Comparison of ENCODE assay signal across 30 cellular contexts in genomic region chr17:57963149-57963511, GRCh38.
"Had no signal": no experiment of that assay in that cellular context is flagged by ENCODE, and none has a peak within 500 bp of the region (broad histone marks: within the 10 kb centered on the region; RNA-seq: fewer than 3 reads in every experiment).

No MANE protein-coding gene starts in this region.

- DNase-seq: hypothalamus; immature natural killer cell; kidney; left colon; left ventricle myocardium inferior; mesendoderm; naive B cell; natural killer cell; nephron progenitor cell; occipital lobe; pancreas; posterior cingulate gyrus; retina; right cardiac atrium; sigmoid colon; small intestine; spleen; stimulated activated CD4-positive, alpha-beta T cell treated with anti-CD3 and anti-CD28 coated beads, Interleukin-4, amount 100 ng/mL, for 24 hours; stimulated activated naive CD4-positive, alpha-beta T cell; tibial artery; trophoblast cell; uterus had no signal

- H3K27ac ChIP-seq: left ventricle myocardium inferior, neural progenitor cell, neutrophil, pancreas, prostate gland, sigmoid colon, spleen, suprapubic skin, thoracic aorta, tibial artery, upper lobe of right lung, uterus had no signal

- H3K27me3 ChIP-seq: neural progenitor cell, neutrophil, pancreas, sigmoid colon, suprapubic skin, tibial artery, upper lobe of right lung, uterus had no signal

- H3K4me1 ChIP-seq: pancreas, prostate gland, spleen, suprapubic skin, tibial artery, upper lobe of right lung, uterus had no signal

- ATAC-seq: left colon; natural killer cell; pancreas; right cardiac atrium; stimulated activated effector memory CD8-positive, alpha-beta T cell treated with anti-CD3 and anti-CD28 coated beads, Interleukin-12 subunit alpha, Interleukin-12 subunit beta, amount 100 ng/mL, for 72 hours had no signal

- H3K4me3 ChIP-seq: left ventricle myocardium inferior, lung, neural progenitor cell, pancreas, prostate gland, sigmoid colon, spleen, suprapubic skin, thoracic aorta, tibial artery, upper lobe of right lung, uterus had no signal

- H3K9me3 ChIP-seq: left ventricle myocardium inferior, neutrophil, pancreas, prostate gland, sigmoid colon, spleen, suprapubic skin, thoracic aorta, tibial artery, upper lobe of right lung, uterus had no signal

- H3K36me3 ChIP-seq: left ventricle myocardium inferior, neural progenitor cell, neutrophil, pancreas, prostate gland, sigmoid colon, spleen, suprapubic skin, thoracic aorta, tibial artery, upper lobe of right lung, uterus had no signal

- H2AFZ ChIP-seq: neural progenitor cell had no signal

- H3K4me2 ChIP-seq: neural progenitor cell had no signal
